8 cellular contexts compared by ENCODE assay signal in genomic region chr13:31431722-31432137, GRCh38.
DNase-seq lines count a peak whose midpoint lies in the region; ATAC-seq and TF ChIP-seq lines count a peak whose summit lies in the region.

No MANE protein-coding gene starts in this region.

- H3K4me3 ChIP-seq in Panc1 (ENCODE audit: low read depth in 2 of 2, low read length in 2 of 2), result no peak overlapping the region
- H3K4me3 ChIP-seq in left ventricle myocardium inferior, result no peak overlapping the region
- no peak overlapping the region for H3K4me3 ChIP-seq in spleen

- H3K27me3 ChIP-seq in Panc1 (ENCODE audit: control insufficient read depth, insufficient read depth, low read length) (no peaks in the 10 kb centered on the region; the same call in 1 of the 2 replicates), left ventricle myocardium inferior (ENCODE audit: low read depth) (peaks cover 25% of the 10 kb centered on the region), spleen (replicated peaks in 1 of 7) (no peaks in the 10 kb centered on the region)

- H3K9me3 ChIP-seq in Panc1 (ENCODE audit: control insufficient read depth, insufficient read depth, low read depth, low read length) (no peaks in the 10 kb centered on the region), left ventricle myocardium inferior (replicated peaks) (no peaks in the 10 kb centered on the region), spleen (no peaks in the 10 kb centered on the region)

- peak; percentile 20 to 22 for DNase-seq in NCI-H2081 (lab: John Stamatoyannopoulos, UW)
- no peak for DNase-seq in NCI-H2081 treated with DMSO at 0.1 percent for 48 hours (lab: John Stamatoyannopoulos, UW)
- peak; percentile 27 for DNase-seq in Panc1 (ENCODE audit: low read depth, low spot score)
- peak; percentile 54 for DNase-seq in activated naive CD4-positive, alpha-beta T cell treated with Interleukin-2 at 50 U/mL for 16 hours
- DNase-seq in left ventricle myocardium inferior, result peak; percentile 40
- no peak for DNase-seq in spleen

- H3K4me1 ChIP-seq in Panc1 (ENCODE audit: control insufficient read depth, insufficient read depth, low read length) (no peaks in the 10 kb centered on the region), left ventricle myocardium inferior (no peaks in the 10 kb centered on the region), spleen (no peaks in the 10 kb centered on the region)

- TF ChIP-seq CTCF in Panc1 (IDR thresholded peaks at IDR 0.05), result peak; percentile 83
- peak; percentile 93 for TF ChIP-seq CTCF in left ventricle myocardium inferior (IDR thresholded peaks at IDR 0.05; ENCODE audit: borderline replicate concordance)
- TF ChIP-seq CTCF in spleen (IDR thresholded peaks at IDR 0.05 in 8 of 11, conservative IDR thresholded peaks at IDR 0.05 in 3 of 11), result peak in 9 of 11 experiments; percentile 38 to 84 (median 81)

- intact Hi-C loops in Panc1 (cut with micrococcal nuclease; ENCODE audit: unreplicated experiment), result loop anchor here (2.0 to 5.0 kb wide), 2 partner anchors 311 to 366 kb away; no protein-coding TSS in a partner anchor
- intact Hi-C loops in left ventricle myocardium inferior (cut with micrococcal nuclease), result no loop called here
- intact Hi-C loops in spleen (cut with DNase I; ENCODE audit: low total_unique reads), result loop anchor here (2.0 kb wide), 1 partner anchor 311 kb away; no protein-coding TSS in a partner anchor

- WGBS in spleen, 5 donors, result 34 to 48% (median 36%) methylated on average over 4 of the region's 4 CpGs

- no TSS peak for BruUV-seq in Panc1 (replicated peaks; lab: Mats Ljungman, UMichigan)

- no peak for TF ChIP-seq POLR2A in spleen (IDR thresholded peaks at IDR 0.05)

- POLR2A ChIA-PET in Panc1 (lab: Charles Lee), result no interaction called here

- ATAC-seq in HG03045 (IDR thresholded peaks at IDR 0.05; ENCODE audit: unreplicated experiment), result peak; percentile 59
- no peak for ATAC-seq in Panc1
- ATAC-seq in GM18502 (IDR thresholded peaks at IDR 0.05; ENCODE audit: poor library complexity, unreplicated experiment), result no peak

- H3K27ac ChIP-seq in Panc1 (ENCODE audit: low read length) (no peak overlapping the region), left ventricle myocardium inferior (replicated peaks) (no peak overlapping the region), spleen (no peak overlapping the region)

- no peaks in the 10 kb centered on the region for H3K36me3 ChIP-seq in Panc1 (ENCODE audit: control insufficient read depth, insufficient read depth, low read length)
- no peaks in the 10 kb centered on the region for H3K36me3 ChIP-seq in left ventricle myocardium inferior
- no peaks in the 10 kb centered on the region for H3K36me3 ChIP-seq in spleen

- in situ Hi-C loops in Panc1 (cut with HindIII; ENCODE audit: low pct_unique_long_range_greater_than_20kb, low sequenced_read_pairs), result no loop called here

- CTCF ChIA-PET in Panc1 (lab: Charles Lee), result interaction anchor here (1.0 kb wide), 1 partner anchor 310 kb away, joined by 7 read pairs; no protein-coding TSS in a partner anchor

Comparison
In these comparisons a context has a peak if more than half of its experiments do, and no peak if none do; other contexts are left out.
1. DNase-seq: peak in NCI-H2081 (2 of 2), Panc1 (single experiment), activated naive CD4-positive, alpha-beta T cell treated with Interleukin-2 at 50 U/mL for 16 hours (single experiment) and left ventricle myocardium inferior (single experiment); none in NCI-H2081 treated with DMSO at 0.1 percent for 48 hours (single experiment) and spleen (single experiment).
2. Peak in every context shown above with its lines, with median percentiles within 50 percentile points of each other: CTCF ChIP-seq.